Comparison of ENCODE assay signal across 23 cellular contexts in the genomic region with DNA sequence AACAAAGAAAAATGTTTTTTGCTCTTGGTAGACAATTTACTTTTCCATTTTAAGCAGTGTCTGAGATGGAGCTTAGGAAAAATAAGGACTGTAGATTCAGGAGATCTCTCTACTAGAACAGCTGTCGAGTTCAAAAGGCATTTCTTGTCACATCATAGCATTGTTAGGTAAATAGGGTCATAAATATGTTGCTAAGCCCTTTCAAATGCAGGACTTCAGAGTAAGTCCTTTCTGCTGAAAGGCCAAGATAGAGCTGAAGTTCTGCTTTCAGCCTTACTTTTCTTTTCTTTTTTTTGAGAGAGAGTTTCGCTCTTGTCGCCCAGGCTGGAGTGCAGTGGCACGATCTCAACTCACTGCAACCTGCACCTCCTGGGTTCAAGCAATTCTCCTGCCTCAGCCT.
"Had no signal": no experiment of that assay in that cellular context is flagged by ENCODE, and none has a peak within 500 bp of the region (broad histone marks: within the 10 kb centered on the region; RNA-seq: fewer than 3 reads in every experiment).

No MANE protein-coding gene starts in this region.

- ATAC-seq: activated T-cell treated with anti-CD3 and anti-CD28 coated beads, Interleukin-2, amount 50 U/mL, for 72 hours had no signal

- H3K36me3 ChIP-seq: MG63 had no signal

- H3K4me1 Mint-ChIP-seq: activated B cell treated with CpG ODN at 0.5 μM for 24 hours had no signal

- H3K9me3 ChIP-seq: breast epithelium, MG63 had no signal

- DNase-seq: activated B cell treated with CpG ODN at 0.5 μM for 24 hours; activated CD4-positive, alpha-beta T cell treated with anti-CD3 and anti-CD28 coated beads for 1 hour; activated CD4-positive, alpha-beta T cell treated with anti-CD3 and anti-CD28 coated beads, Interleukin-2, amount 10 ng/mL, durations not matched to agents 24 days and 14 days; activated CD4-positive, alpha-beta T cell treated with anti-CD3 and anti-CD28 coated beads, Interleukin-2, amount 50 U/mL, for 48 hours; activated gamma-delta T cell treated with Interleukin-2 at 50 U/mL for 16 hours; activated T-cell treated with anti-CD3 and anti-CD28 coated beads for 4 hours; activated T-cell treated with anti-CD3 and anti-CD28 coated beads, Interleukin-2, amount 50 U/mL, for 72 hours; aorta; caudate nucleus; MG63; MV-4-11; NCI-H1092 treated with DMSO at 0.1 percent for 48 hours; NCI-H1417 treated with DMSO at 0.1 percent for 48 hours; NCI-H1694; NCI-H2029; NCI-H510A treated with DMSO at 0.1 percent for 48 hours; NCI-H69; PC-9; SHP77 treated with DMSO at 0.1 percent for 48 hours had no signal

- H3K4me1 ChIP-seq: breast epithelium had no signal

- H3K27ac ChIP-seq: breast epithelium, PC-9 had no signal

- H3K4me3 ChIP-seq: breast epithelium, MG63, PC-9 had no signal

- H3K27me3 ChIP-seq: breast epithelium, MG63 had no signal

- H3K4me3 Mint-ChIP-seq: activated B cell treated with CpG ODN at 0.5 μM for 24 hours; activated CD4-positive, alpha-beta T cell treated with anti-CD3 and anti-CD28 coated beads, Interleukin-2, amount 10 ng/mL, durations not matched to agents 24 days and 14 days; activated naive CD4-positive, alpha-beta T cell treated with anti-CD3 and anti-CD28 coated beads, Interleukin-2, amount 50 U/mL, for 24 hours; activated T-cell treated with anti-CD3 and anti-CD28 coated beads, Interleukin-2, amount 50 U/mL, for 72 hours; T-helper 1 cell treated with Interleukin-12 subunit alpha and Interleukin-12 subunit beta and Interleukin-4 antibody, amounts not matched to agents 30 μg/mL and 1 μg/mL, for 36 hours had no signal

- H3K9me3 Mint-ChIP-seq: activated B cell treated with CpG ODN at 0.5 μM for 24 hours; activated CD4-positive, alpha-beta T cell treated with anti-CD3 and anti-CD28 coated beads, Interleukin-2, amount 10 ng/mL, durations not matched to agents 24 days and 14 days; activated naive CD4-positive, alpha-beta T cell treated with anti-CD3 and anti-CD28 coated beads, Interleukin-2, amount 50 U/mL, for 24 hours; activated T-cell treated with anti-CD3 and anti-CD28 coated beads, Interleukin-2, amount 50 U/mL, for 72 hours; activated T-helper 2 cell treated with anti-CD3 and anti-CD28 coated beads, Interferon-gamma antibody, Interleukin-2, Interleukin-4, amounts not matched to agents 10 μg/mL and 5 μg/mL and 100 μg/mL, durations not matched to agents 14 hours and 24 hours and 36 hours; T-helper 1 cell treated with Interleukin-12 subunit alpha and Interleukin-12 subunit beta and Interleukin-4 antibody, amounts not matched to agents 30 μg/mL and 1 μg/mL, for 36 hours had no signal

- H3K4me2 ChIP-seq: PC-9 had no signal

- H2AFZ ChIP-seq: PC-9 had no signal

- H3K27me3 Mint-ChIP-seq: activated B cell treated with CpG ODN at 0.5 μM for 24 hours; activated CD4-positive, alpha-beta T cell treated with anti-CD3 and anti-CD28 coated beads, Interleukin-2, amount 10 ng/mL, durations not matched to agents 24 days and 14 days; activated naive CD4-positive, alpha-beta T cell treated with anti-CD3 and anti-CD28 coated beads, Interleukin-2, amount 50 U/mL, for 24 hours had no signal

- H3K27ac Mint-ChIP-seq: activated B cell treated with CpG ODN at 0.5 μM for 24 hours; activated CD4-positive, alpha-beta T cell treated with anti-CD3 and anti-CD28 coated beads, Interleukin-2, amount 10 ng/mL, durations not matched to agents 24 days and 14 days; activated naive CD4-positive, alpha-beta T cell treated with anti-CD3 and anti-CD28 coated beads, Interleukin-2, amount 50 U/mL, for 24 hours; activated T-cell treated with anti-CD3 and anti-CD28 coated beads, Interleukin-2, amount 50 U/mL, for 72 hours; activated T-helper 2 cell treated with anti-CD3 and anti-CD28 coated beads, Interferon-gamma antibody, Interleukin-2, Interleukin-4, amounts not matched to agents 10 μg/mL and 5 μg/mL and 100 μg/mL, durations not matched to agents 14 hours and 24 hours and 36 hours; T-helper 1 cell treated with Interleukin-12 subunit alpha and Interleukin-12 subunit beta and Interleukin-4 antibody, amounts not matched to agents 30 μg/mL and 1 μg/mL, for 36 hours had no signal
